ENCODE assay signal across 14 cellular contexts in genomic region chr2:54983345-54984235, GRCh38.
DNase-seq lines count a peak whose midpoint lies in the region; ATAC-seq, FAIRE-seq and TF ChIP-seq lines count a peak whose summit lies in the region.
"Had no signal": no experiment of that assay in that cellular context is flagged by ENCODE, and none has a peak within 500 bp of the region (broad histone marks: within the 10 kb centered on the region; RNA-seq: fewer than 3 reads in every experiment).

No MANE protein-coding gene starts in this region.

- H3K27me3 Mint-ChIP-seq in nephron progenitor cell (ENCODE audit: low read depth, poor library complexity), result no peaks in the 10 kb centered on the region
- H3K27me3 Mint-ChIP-seq: naive thymus-derived CD8-positive, alpha-beta T cell had no signal

- no TSS peak for BruUV-seq in endothelial cell of umbilical vein (replicated peaks; lab: Mats Ljungman, UMichigan)
- no TSS peak for BruUV-seq in OCI-LY7 (replicated peaks; lab: Mats Ljungman, UMichigan)

- no peaks in the 10 kb centered on the region for H3K9me3 ChIP-seq in endothelial cell of umbilical vein (replicated peaks; ENCODE audit: control insufficient read depth, insufficient read depth, low read length)
- no peaks in the 10 kb centered on the region for H3K9me3 ChIP-seq in OCI-LY7 (ENCODE audit: low read length)
- H3K9me3 ChIP-seq: colonic mucosa had no signal

- POLR2A ChIA-PET in endothelial cell of umbilical vein (lab: Charles Lee), result no interaction called here
- POLR2A ChIA-PET in OCI-LY7 (lab: Charles Lee), result interaction anchor here (0.8 to 1.1 kb wide), 3 partner anchors 10 to 202 kb away, joined by 3 to 6 read pairs (median 4); no protein-coding TSS in a partner anchor

- CTCF ChIA-PET in endothelial cell of umbilical vein (lab: Charles Lee) (interaction anchor here (1.4 kb wide), 1 partner anchor 32 kb away, joined by 3 read pairs; no protein-coding TSS in a partner anchor), OCI-LY7 (lab: Charles Lee; ENCODE audit: unreplicated experiment) (no interaction called here)

- peak overlapping the region; percentile 35 for H3K4me2 ChIP-seq in endothelial cell of umbilical vein (ENCODE audit: insufficient read depth, low read length)
- no peak overlapping the region for H3K4me2 ChIP-seq in OCI-LY7 (ENCODE audit: low read length)

- intact Hi-C loops in endothelial cell of umbilical vein (cut with micrococcal nuclease), result no loop called here
- intact Hi-C loops in OCI-LY7 (cut with micrococcal nuclease; ENCODE audit: unreplicated experiment), result no loop called here

- H4K20me1 ChIP-seq in endothelial cell of umbilical vein (replicated peaks; ENCODE audit: control insufficient read depth, extremely low read depth, insufficient read depth, low read length) (peaks cover 11% of the 10 kb centered on the region), OCI-LY7 (ENCODE audit: insufficient read depth, low read length) (peaks cover 6% of the 10 kb centered on the region; the same call in 1 of the 2 replicates)

- TF ChIP-seq CTCF in endothelial cell of umbilical vein (IDR thresholded peaks at IDR 0.05; ENCODE audit: extremely low read depth in 1 of 2, insufficient read depth in 1 of 2, low read depth in 1 of 2, low read length in 2 of 2), result no peak
- TF ChIP-seq CTCF in nephron progenitor cell (IDR thresholded peaks at IDR 0.05), result no peak
- TF ChIP-seq CTCF in OCI-LY7 (conservative IDR thresholded peaks at IDR 0.05; ENCODE audit: low read length), result no peak

- H3K9me1 ChIP-seq in endothelial cell of umbilical vein (replicated peaks; ENCODE audit: control insufficient read depth, extremely low read depth, insufficient read depth, low read length), result no peaks in the 10 kb centered on the region

- H3K9me3 Mint-ChIP-seq in nephron progenitor cell, result no peaks in the 10 kb centered on the region
- H3K9me3 Mint-ChIP-seq: naive thymus-derived CD8-positive, alpha-beta T cell had no signal

- no peak overlapping the region for H3K9ac ChIP-seq in endothelial cell of umbilical vein (replicated peaks; ENCODE audit: extremely low read depth, insufficient read depth, low read length)

- peak overlapping the region; percentile 1 for H3K27ac Mint-ChIP-seq in nephron progenitor cell

- H3K4me3 ChIP-seq in endothelial cell of umbilical vein (replicated peaks in 1 of 3; ENCODE audit: insufficient read depth in 1 of 3, low read depth in 1 of 3, low read length in 3 of 3), result no peak overlapping the region
- H3K4me3 ChIP-seq in OCI-LY7 (ENCODE audit: low read depth, low read length, poor library complexity, severe bottlenecking), result no peak overlapping the region
- H3K4me3 ChIP-seq: colonic mucosa had no signal

- H3K27ac ChIP-seq in endothelial cell of umbilical vein (ENCODE audit: insufficient read depth, low read depth, low read length) (no peak overlapping the region), OCI-LY7 (ENCODE audit: low read depth, low read length, poor library complexity, severe bottlenecking) (no peak overlapping the region)
- H3K27ac ChIP-seq: colonic mucosa had no signal

- TF ChIP-seq POLR2A in endothelial cell of umbilical vein (IDR thresholded peaks at IDR 0.05; ENCODE audit: low read depth, low read length), result no peak

- H3K4me3 Mint-ChIP-seq in nephron progenitor cell, result no peak overlapping the region
- H3K4me3 Mint-ChIP-seq: naive thymus-derived CD8-positive, alpha-beta T cell had no signal

- H3K9me2 ChIP-seq in OCI-LY7 (ENCODE audit: insufficient read depth, low read length), result no peaks in the 10 kb centered on the region

- peaks cover 14% of the 10 kb centered on the region for H3K4me1 Mint-ChIP-seq in nephron progenitor cell

- H3K36me3 Mint-ChIP-seq in nephron progenitor cell (ENCODE audit: low read depth), result peaks cover 54% of the 10 kb centered on the region

- DNase-seq in ELR (ENCODE audit: low read depth) (peak; percentile 83), RPMI7951 (ENCODE audit: low read depth) (peak; percentile 64), endothelial cell of umbilical vein (ENCODE audit: low read depth, low spot score) (peak; percentile 39), nephron progenitor cell (no peak), NCI-H345 treated with DMSO at 0.1 percent for 48 hours (lab: John Stamatoyannopoulos, UW; ENCODE audit: unreplicated experiment) (no peak), OCI-LY7 (ENCODE audit: low spot score) (no peak), mesenteric fat pad (ENCODE audit: low spot score) (no peak)
- DNase-seq: colonic mucosa; naive thymus-derived CD8-positive, alpha-beta T cell; NCI-H1694; stimulated activated CD4-positive, alpha-beta T cell treated with anti-CD3 and anti-CD28 coated beads, Interleukin-2, amount 100 ng/mL, for 24 hours had no signal

- H3K36me3 ChIP-seq in endothelial cell of umbilical vein (ENCODE audit: control insufficient read depth in 2 of 2, extremely low read depth in 1 of 2, insufficient read depth in 2 of 2, low read length in 2 of 2), result peaks cover 3 to 12% of the 10 kb centered on the region in 2 experiments
- H3K36me3 ChIP-seq in OCI-LY7 (ENCODE audit: insufficient read depth, low read length), result peaks cover 72% of the 10 kb centered on the region
- H3K36me3 ChIP-seq: colonic mucosa had no signal

- no peak for ATAC-seq in GM19395 (IDR thresholded peaks at IDR 0.05; ENCODE audit: unreplicated experiment)
- ATAC-seq: naive thymus-derived CD8-positive, alpha-beta T cell had no signal

- H3K4me1 ChIP-seq in endothelial cell of umbilical vein (ENCODE audit: control insufficient read depth, extremely low read depth, insufficient read depth, low read length) (peaks cover 22% of the 10 kb centered on the region), OCI-LY7 (ENCODE audit: insufficient read depth, low read length, poor library complexity, severe bottlenecking) (no peaks in the 10 kb centered on the region)
- H3K4me1 ChIP-seq: colonic mucosa had no signal

- dilution Hi-C loops in endothelial cell of umbilical vein (cut with MboI; ENCODE audit: extremely low pct_ligation_motif_present, low sequenced_read_pairs), result no loop called here

- no peak for FAIRE-seq in endothelial cell of umbilical vein (lab: Jason Lieb, UNC)
- FAIRE-seq: D721Med, TTC549 had no signal

- H3K79me2 ChIP-seq in endothelial cell of umbilical vein (ENCODE audit: control insufficient read depth, insufficient read depth, low read length), result peaks cover 99% of the 10 kb centered on the region
- H3K79me2 ChIP-seq in OCI-LY7 (ENCODE audit: insufficient read depth, low read depth, low read length), result peaks cover 6% of the 10 kb centered on the region; the same call in 1 of the 2 replicates

- H3K27me3 ChIP-seq in endothelial cell of umbilical vein (ENCODE audit: control insufficient read depth in 2 of 2, insufficient read depth in 2 of 2, low read length in 2 of 2), result no peaks in the 10 kb centered on the region
- H3K27me3 ChIP-seq: colonic mucosa had no signal

- H2AFZ ChIP-seq in endothelial cell of umbilical vein (ENCODE audit: low read depth, low read length), result no peak overlapping the region
- H2AFZ ChIP-seq in OCI-LY7 (ENCODE audit: low read length), result no peak overlapping the region

TF ChIP-seq in endothelial cell of umbilical vein, 7 proteins besides CTCF, POLR2A, EP300 and RAD21:
- TF ChIP-seq POLR2AphosphoS5 (IDR thresholded peaks at IDR 0.05; ENCODE audit: insufficient read depth, low read depth, low read length) (peak; percentile 20), MYC (IDR thresholded peaks at IDR 0.05; ENCODE audit: low read depth, low read length) (no peak), MAX (IDR thresholded peaks at IDR 0.05; ENCODE audit: insufficient read depth, insufficient read length) (no peak), FOS (IDR thresholded peaks at IDR 0.05; ENCODE audit: borderline replicate concordance, insufficient read depth, low read length) (peak; percentile 72), JUN (IDR thresholded peaks at IDR 0.05; ENCODE audit: borderline replicate concordance, insufficient read depth, insufficient read length, low read depth) (peak; percentile 41), GATA2 (IDR thresholded peaks at IDR 0.05; ENCODE audit: insufficient read depth, insufficient read length, low read depth, low read length) (no peak), EZH2 (IDR thresholded peaks at IDR 0.05; ENCODE audit: borderline replicate concordance, low read depth, low read length, severe bottlenecking) (no peak)

Comparison
In these comparisons a context has a peak if more than half of its experiments do, and no peak if none do; other contexts are left out.
1. DNase-seq: peak in ELR (single experiment), RPMI7951 (single experiment) and endothelial cell of umbilical vein (single experiment); none in nephron progenitor cell (single experiment), NCI-H345 treated with DMSO at 0.1 percent for 48 hours (single experiment), OCI-LY7 (single experiment) and mesenteric fat pad (single experiment).